In the genomic region with DNA sequence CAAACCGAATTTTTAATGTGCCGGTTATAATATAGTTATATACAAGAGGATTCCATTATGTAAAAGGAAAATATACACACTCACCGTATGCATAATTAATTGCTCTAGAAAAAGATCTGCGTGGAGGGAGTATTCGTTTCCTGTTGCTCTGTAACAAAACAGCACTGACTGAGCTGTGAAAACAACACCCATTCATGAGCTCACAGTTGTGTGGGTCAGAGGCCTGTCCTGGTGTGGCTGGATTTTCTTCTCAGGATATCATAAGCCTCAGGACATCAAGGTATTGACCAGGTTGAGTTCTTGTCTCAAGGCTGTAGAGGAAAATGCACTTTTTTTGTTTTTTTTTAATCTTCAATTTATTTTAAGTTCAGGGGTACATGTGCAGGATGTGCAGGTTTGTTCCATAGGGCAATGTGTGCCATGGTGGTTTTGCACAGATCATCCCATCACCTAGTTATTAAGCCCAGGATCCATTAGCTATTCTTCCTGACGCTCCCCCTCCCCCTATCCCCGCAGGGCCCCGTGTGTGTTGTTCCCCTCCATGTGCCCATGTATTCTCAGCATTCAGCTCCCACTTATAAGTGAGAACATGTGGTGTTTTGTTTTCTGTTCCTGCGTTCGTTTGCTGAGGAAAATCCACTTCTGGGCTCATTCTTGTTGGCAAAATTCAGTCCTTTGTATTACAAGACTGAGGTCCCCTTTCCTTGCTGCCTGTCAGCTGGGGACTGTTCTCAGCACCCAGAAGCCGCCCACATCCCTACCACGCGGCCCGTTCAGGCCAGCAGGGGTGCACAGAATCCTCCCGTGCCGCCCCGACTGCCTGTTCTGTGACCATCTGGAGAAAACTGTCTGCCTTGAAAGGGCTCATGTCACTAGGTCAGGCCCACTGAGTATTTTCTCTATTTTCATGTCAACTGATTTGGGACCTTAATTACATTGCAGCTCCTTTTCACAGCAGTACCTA, we compare ENCODE assay signal across 16 cellular contexts.
A peak's percentile ranks its signal among the peaks of the same experiment; 100 is the strongest.
DNase-seq lines count a peak whose midpoint lies in the region; ATAC-seq and TF ChIP-seq lines count a peak whose summit lies in the region.
"Had no signal": no experiment of that assay in that cellular context is flagged by ENCODE, and none has a peak within 500 bp of the region (broad histone marks: within the 10 kb centered on the region; RNA-seq: fewer than 3 reads in every experiment).

No MANE protein-coding gene starts in this region.

- DNase-seq in HCT116 (ENCODE audit: low read depth, low spot score): no peak
- DNase-seq in adipocyte (ENCODE audit: low read depth): no peak
- DNase-seq in stomach: no peak
- no peak for DNase-seq in head of caudate nucleus
- DNase-seq in vagina (ENCODE audit: extremely low spot score in 2 of 2): no peak
- DNase-seq: Caco-2; caudate nucleus; foreskin keratinocyte; NCI-H1092 treated with DMSO at 0.1 percent for 48 hours; NCI-H748 treated with DMSO at 0.1 percent for 48 hours; nucleus accumbens; stimulated activated CD4-positive, alpha-beta T cell treated with anti-CD3 and anti-CD28 coated beads, Interleukin-15, amount 100 ng/mL, for 24 hours had no signal

- H3K4me3 ChIP-seq in HCT116 (replicated peaks in 1 of 2; ENCODE audit: low read depth in 1 of 2, low read length in 2 of 2) (no peak overlapping the region), adipocyte (ENCODE audit: low read length) (no peak overlapping the region), gastroesophageal sphincter (no peak overlapping the region), stomach (no peak overlapping the region), vagina (no peak overlapping the region)

- peak in 2 of 3 experiments; percentile 39 to 53; a peak in 4 of 6 replicates for TF ChIP-seq CTCF in HCT116 (IDR thresholded peaks at IDR 0.05 in 2 of 3, conservative IDR thresholded peaks at IDR 0.05 in 1 of 3; ENCODE audit: borderline replicate concordance in 1 of 3, insufficient read depth in 1 of 3, low read depth in 2 of 3, low read length in 2 of 3)
- TF ChIP-seq CTCF in gastroesophageal sphincter (IDR thresholded peaks at IDR 0.05): no peak
- TF ChIP-seq CTCF in stomach (IDR thresholded peaks at IDR 0.05): no peak
- TF ChIP-seq CTCF in vagina (IDR thresholded peaks at IDR 0.05): no peak

- intact Hi-C loops in HCT116 (cut with micrococcal nuclease) (no loop called here), stomach (cut with DNase I; ENCODE audit: low total_unique reads) (no loop called here), head of caudate nucleus (cut with DNase I) (no loop called here), vagina (cut with DNase I) (loop anchor here (10.0 kb wide), 1 partner anchor 79 kb away; no protein-coding TSS in a partner anchor)

- peak overlapping the region; percentile 44 for H3K4me2 ChIP-seq in HCT116 (ENCODE audit: low read length)

- WGBS in gastroesophageal sphincter (ENCODE audit: low coverage in 1 of 2), 2 donors: 56 to 59% methylated on average over 9 to 13 of the region's 17 CpGs
- 68 to 75% (median 69%) methylated on average over 17 of the region's 17 CpGs for WGBS in stomach, 5 donors

- no peaks in the 10 kb centered on the region for H3K9me2 ChIP-seq in HCT116 (ENCODE audit: insufficient read depth)

- H3K36me3 ChIP-seq in HCT116 (ENCODE audit: control insufficient read depth in 1 of 2, insufficient read depth in 2 of 2, low read length in 2 of 2): peaks cover 0 to 4% of the 10 kb centered on the region in 2 experiments; a peak in 1 of 4 replicates
- H3K36me3 ChIP-seq in adipocyte (ENCODE audit: control insufficient read depth, insufficient read depth, low read length, severe bottlenecking): no peaks in the 10 kb centered on the region
- H3K36me3 ChIP-seq in gastroesophageal sphincter: no peaks in the 10 kb centered on the region
- H3K36me3 ChIP-seq in stomach: no peaks in the 10 kb centered on the region
- H3K36me3 ChIP-seq in vagina: no peaks in the 10 kb centered on the region

- H3K27ac ChIP-seq in HCT116 (ENCODE audit: low read depth, low read length) (peak overlapping the region; percentile 79), gastroesophageal sphincter (peak overlapping the region in 3 of 4 donors; percentile 38 to 57 (median 48)), stomach (peak overlapping the region in 4 of 5 donors; percentile 3 to 43 (median 22)), vagina (no peak overlapping the region)
- H3K27ac ChIP-seq: foreskin keratinocyte had no signal

- POLR2A ChIA-PET in HCT116 (lab: Charles Lee): interaction anchor here (1.3 to 1.8 kb wide), 5 partner anchors 12 to 88 kb away, joined by 3 to 8 read pairs (median 6); no protein-coding TSS in a partner anchor

- H3K79me2 ChIP-seq in HCT116 (ENCODE audit: insufficient read depth, low read length): no peaks in the 10 kb centered on the region

- H2AFZ ChIP-seq in HCT116 (ENCODE audit: low read depth, low read length, poor library complexity, severe bottlenecking): peak overlapping the region; percentile 54

- H3K9me3 ChIP-seq in HCT116 (ENCODE audit: control insufficient read depth in 1 of 2, insufficient read depth in 1 of 2, low read depth in 1 of 2, low read length in 2 of 2) (peaks cover 0 to 15% of the 10 kb centered on the region in 2 experiments; a peak in 1 of 4 replicates), adipocyte (ENCODE audit: control insufficient read depth, low read length) (no peaks in the 10 kb centered on the region), gastroesophageal sphincter (peaks cover 0 to 6% (median 0%) of the 10 kb centered on the region in 3 donors), stomach (no peaks in the 10 kb centered on the region), vagina (no peaks in the 10 kb centered on the region)
- H3K9me3 ChIP-seq: Caco-2 had no signal

- CTCF ChIA-PET in HCT116 (lab: Charles Lee): interaction anchor here (1.2 kb wide), 1 partner anchor 16 kb away, joined by 6 read pairs; no protein-coding TSS in a partner anchor

- RAD21 ChIA-PET in HCT116 (lab: Charles Lee; ENCODE audit: low non-redundant PET in 1 of 2, low total read pairs in 2 of 2, uncharacterized antibody in 2 of 2, unreplicated experiment in 2 of 2): interaction anchor here in 1 of 2 experiments (0.6 kb wide), 1 partner anchor 160 kb away, joined by 3 read pairs; no protein-coding TSS in a partner anchor

- TF ChIP-seq EP300 in gastroesophageal sphincter (IDR thresholded peaks at IDR 0.05) (no peak), stomach (IDR thresholded peaks at IDR 0.05) (no peak)

- H3K9ac ChIP-seq in HCT116 (ENCODE audit: low read length) (peak overlapping the region; percentile 55), adipocyte (ENCODE audit: low read length) (peak overlapping the region; percentile 48)

- no peak for TF ChIP-seq POLR2A in HCT116 (IDR thresholded peaks at IDR 0.05; ENCODE audit: borderline replicate concordance, extremely low read depth, insufficient read depth, insufficient read length)
- TF ChIP-seq POLR2A in gastroesophageal sphincter (IDR thresholded peaks at IDR 0.05): no peak
- no peak for TF ChIP-seq POLR2A in stomach (IDR thresholded peaks at IDR 0.05)
- TF ChIP-seq POLR2A in vagina (IDR thresholded peaks at IDR 0.05): no peak

- no peak for TF ChIP-seq RAD21 in HCT116 (IDR thresholded peaks at IDR 0.05; ENCODE audit: low read depth)

- H3K4me1 ChIP-seq in HCT116 (ENCODE audit: control insufficient read depth in 1 of 2, insufficient read depth in 2 of 2, low read length in 2 of 2): peaks cover 53 to 59% of the 10 kb centered on the region in 2 experiments
- H3K4me1 ChIP-seq in adipocyte (ENCODE audit: control insufficient read depth, insufficient read depth, low read length): peaks cover 38% of the 10 kb centered on the region
- peaks cover 15 to 56% (median 31%) of the 10 kb centered on the region in 3 donors for H3K4me1 ChIP-seq in gastroesophageal sphincter
- H3K4me1 ChIP-seq in stomach: peaks cover 19 to 55% (median 30%) of the 10 kb centered on the region in 4 donors
- H3K4me1 ChIP-seq in vagina: peaks cover 38% of the 10 kb centered on the region
- H3K4me1 ChIP-seq: foreskin keratinocyte had no signal

- H3K27me3 ChIP-seq in HCT116 (ENCODE audit: insufficient read depth, low read length): no peaks in the 10 kb centered on the region
- no peaks in the 10 kb centered on the region for H3K27me3 ChIP-seq in adipocyte (replicated peaks; ENCODE audit: control insufficient read depth, insufficient read depth, low read length)
- no peaks in the 10 kb centered on the region for H3K27me3 ChIP-seq in gastroesophageal sphincter
- no peaks in the 10 kb centered on the region for H3K27me3 ChIP-seq in stomach
- no peaks in the 10 kb centered on the region for H3K27me3 ChIP-seq in vagina
- H3K27me3 ChIP-seq: foreskin keratinocyte had no signal

- ATAC-seq in HCT116 (peak; percentile 58), gastroesophageal sphincter (no peak), GM21528 (IDR thresholded peaks at IDR 0.05; ENCODE audit: low FRiP score, unreplicated experiment) (no peak)
- ATAC-seq: activated T-helper 17 cell treated with anti-CD3 and anti-CD28 coated beads, Interleukin-2, amount 50 U/mL, for 72 hours; foreskin keratinocyte; SK-N-SH treated with all-trans-retinoic acid at 6 μM for 48 hours had no signal

- BruUV-seq in HCT116 (replicated peaks; lab: Mats Ljungman, UMichigan): no TSS peak

- no peaks in the 10 kb centered on the region for H4K20me1 ChIP-seq in HCT116 (ENCODE audit: insufficient read depth)

TF ChIP-seq in HCT116, 20 proteins besides CTCF, POLR2A, EP300 and RAD21 (continues in another document):
- TF ChIP-seq ELF1 (IDR thresholded peaks at IDR 0.05; ENCODE audit: borderline replicate concordance, low read depth) (no peak), EGR1 (IDR thresholded peaks at IDR 0.05; ENCODE audit: low read depth) (no peak), CBX3 (IDR thresholded peaks at IDR 0.05; ENCODE audit: low read depth) (no peak)

Comparison
In these comparisons a context has a peak if more than half of its experiments do, and no peak if none do; other contexts are left out.
1. CTCF ChIP-seq: peak in HCT116 (2 of 3); none in gastroesophageal sphincter (0 of 4), stomach (0 of 7) and vagina (0 of 3).